ENCODE assay signal across 27 cellular contexts in the genomic region with DNA sequence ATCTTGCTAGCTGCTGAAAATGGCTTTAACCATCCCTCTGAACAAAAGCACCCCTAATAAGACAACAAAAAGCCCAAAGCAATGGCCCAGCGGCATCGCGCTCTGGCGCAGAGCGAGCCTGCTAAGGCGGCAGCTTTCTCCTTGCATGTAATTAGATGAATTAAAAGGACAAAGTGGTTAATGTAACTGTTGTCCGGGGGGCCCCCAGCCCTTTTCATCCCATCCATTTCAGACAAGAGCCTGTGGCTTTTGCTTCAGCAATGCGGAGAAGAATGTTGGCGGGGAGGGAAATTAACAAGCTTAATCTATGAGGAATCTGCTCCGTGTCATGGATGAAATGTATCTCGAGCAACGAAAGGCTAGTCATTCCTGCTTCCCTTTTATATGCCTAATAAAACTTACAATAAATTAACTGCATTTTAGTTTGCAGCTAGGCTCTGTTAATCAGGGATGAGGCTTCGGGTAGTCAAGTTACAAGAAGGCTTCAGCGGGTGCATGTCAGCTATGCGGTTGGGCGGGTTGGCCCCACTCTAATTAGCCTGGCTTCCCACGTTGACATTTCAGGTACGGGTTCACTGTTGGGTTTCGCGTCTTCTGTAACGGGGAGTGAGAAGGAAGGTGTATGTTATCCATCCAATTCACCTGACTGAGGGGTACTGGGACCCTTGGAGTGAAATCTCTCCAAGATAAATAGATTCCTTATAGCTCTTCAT.
A peak's percentile ranks its signal among the peaks of the same experiment; 100 is the strongest.
DNase-seq lines count a peak whose midpoint lies in the region; ATAC-seq and TF ChIP-seq lines count a peak whose summit lies in the region.
"Had no signal": no experiment of that assay in that cellular context is flagged by ENCODE, and none has a peak within 500 bp of the region (broad histone marks: within the 10 kb centered on the region; RNA-seq: fewer than 3 reads in every experiment).

No MANE protein-coding gene starts in this region.

- H3K36me3 Mint-ChIP-seq in brain (no peaks in the 10 kb centered on the region), mesothelial cell of epicardium (no peaks in the 10 kb centered on the region)
- peaks cover 0 to 4% of the 10 kb centered on the region in 2 donors for H3K36me3 Mint-ChIP-seq in activated naive CD4-positive, alpha-beta T cell treated with anti-CD3 and anti-CD28 coated beads, Interleukin-2, amount 50 U/mL, for 72 hours
- H3K36me3 Mint-ChIP-seq: activated naive CD8-positive, alpha-beta T cell treated with anti-CD3 and anti-CD28 coated beads, Interleukin-2, amount 10 ng/mL, durations not matched to agents 7 days and 5 days had no signal

- H3K27ac Mint-ChIP-seq in brain: peak overlapping the region in 2 of 5 experiments; percentile 60 to 64
- no peak overlapping the region for H3K27ac Mint-ChIP-seq in mesothelial cell of epicardium
- no peak overlapping the region for H3K27ac Mint-ChIP-seq in activated naive CD4-positive, alpha-beta T cell treated with anti-CD3 and anti-CD28 coated beads, Interleukin-2, amount 50 U/mL, for 72 hours
- H3K27ac Mint-ChIP-seq: activated naive CD8-positive, alpha-beta T cell treated with anti-CD3 and anti-CD28 coated beads, Interleukin-2, amount 10 ng/mL, durations not matched to agents 7 days and 5 days had no signal

- H3K4me1 Mint-ChIP-seq in brain (peaks cover 44% of the 10 kb centered on the region), mesothelial cell of epicardium (peaks cover 24% of the 10 kb centered on the region)
- H3K4me1 Mint-ChIP-seq: activated naive CD8-positive, alpha-beta T cell treated with anti-CD3 and anti-CD28 coated beads, Interleukin-2, amount 10 ng/mL, durations not matched to agents 7 days and 5 days; CD8-positive, alpha-beta memory T cell had no signal

- WGBS in adrenal gland, 4 donors: 68 to 82% (median 72%) methylated on average over 21 of the region's 21 CpGs

- H3K9me3 Mint-ChIP-seq in brain (peaks cover 0 to under 1% (median 0%) of the 10 kb centered on the region in 5 experiments), mesothelial cell of epicardium (no peaks in the 10 kb centered on the region)
- H3K9me3 Mint-ChIP-seq in activated naive CD4-positive, alpha-beta T cell treated with anti-CD3 and anti-CD28 coated beads, Interleukin-2, amount 50 U/mL, for 72 hours: peaks cover 0 to 4% of the 10 kb centered on the region in 2 donors
- H3K9me3 Mint-ChIP-seq: activated naive CD8-positive, alpha-beta T cell treated with anti-CD3 and anti-CD28 coated beads, Interleukin-2, amount 10 ng/mL, durations not matched to agents 7 days and 5 days; activated T-cell treated with anti-CD3 and anti-CD28 coated beads, Interleukin-2, amount 50 U/mL, for 4 hours; CD8-positive, alpha-beta memory T cell; H9 had no signal

- no peak for ATAC-seq in activated naive CD4-positive, alpha-beta T cell treated with anti-CD3 and anti-CD28 coated beads, Interleukin-2, amount 50 U/mL, for 72 hours
- ATAC-seq in GM19328 (IDR thresholded peaks at IDR 0.05; ENCODE audit: unreplicated experiment) (no peak), HG03135 (IDR thresholded peaks at IDR 0.05; ENCODE audit: unreplicated experiment) (no peak)
- ATAC-seq: activated T-cell treated with anti-CD3 and anti-CD28 coated beads, Interleukin-2, amount 50 U/mL, for 4 hours; left lung; sciatic nerve had no signal

- H3K36me3 ChIP-seq in BE2C (no peaks in the 10 kb centered on the region), adrenal gland (replicated peaks in 1 of 2) (no peaks in the 10 kb centered on the region)
- H3K36me3 ChIP-seq: ascending aorta, left lung, transverse colon had no signal

- H3K27me3 ChIP-seq in BE2C: no peaks in the 10 kb centered on the region
- H3K27me3 ChIP-seq in adrenal gland: no peaks in the 10 kb centered on the region
- H3K27me3 ChIP-seq: ascending aorta had no signal

- H3K4me1 ChIP-seq in BE2C: peaks cover 27% of the 10 kb centered on the region
- H3K4me1 ChIP-seq in adrenal gland (replicated peaks in 1 of 2): no peaks in the 10 kb centered on the region
- H3K4me1 ChIP-seq: ascending aorta, left lung, transverse colon had no signal

- H3K27me3 Mint-ChIP-seq in brain: peaks cover 95% of the 10 kb centered on the region
- peaks cover 61% of the 10 kb centered on the region for H3K27me3 Mint-ChIP-seq in mesothelial cell of epicardium (ENCODE audit: low read depth)

- peak overlapping the region; percentile 37 for H3K4me3 ChIP-seq in BE2C (ENCODE audit: low read depth, low read length)
- no peak overlapping the region for H3K4me3 ChIP-seq in adrenal gland
- H3K4me3 ChIP-seq: ascending aorta, coronary artery, left lung, transverse colon had no signal

- DNase-seq in BE2C (no peak), NCI-H146 (lab: John Stamatoyannopoulos, UW) (peak; percentile 43), mesothelial cell of epicardium (ENCODE audit: low spot score in 2 of 2, unreplicated experiment in 2 of 2) (no peak), adrenal gland (no peak)
- DNase-seq in activated naive CD4-positive, alpha-beta T cell treated with anti-CD3 and anti-CD28 coated beads, Interleukin-2, amount 50 U/mL, for 72 hours (ENCODE audit: low spot score in 2 of 2): no peak
- DNase-seq: activated CD4-positive, alpha-beta T cell treated with anti-CD3 and anti-CD28 coated beads, Interleukin-2, amount 50 U/mL, for 1 hour; activated gamma-delta T cell; activated naive CD8-positive, alpha-beta T cell treated with anti-CD3 and anti-CD28 coated beads, Interleukin-2, amount 10 ng/mL, durations not matched to agents 7 days and 5 days; activated T-cell treated with anti-CD3 and anti-CD28 coated beads, Interleukin-2, amount 50 U/mL, for 4 hours; CD8-positive, alpha-beta memory T cell; EL; erythroblast; H9; left lung; mesenchymal stem cell; NCI-H524 treated with DMSO at 0.1 percent for 48 hours; SIG-M5; stimulated activated CD4-positive, alpha-beta T cell treated with anti-CD3 and anti-CD28 coated beads, Interleukin-4, amount 100 ng/mL, for 1 hour; T1000; transverse colon had no signal

- intact Hi-C loops in adrenal gland (cut with DNase I): no loop called here

- TF ChIP-seq POLR2A in adrenal gland (IDR thresholded peaks at IDR 0.05): no peak

- peak overlapping the region in 1 of 5 donors; percentile 26 for H3K27ac ChIP-seq in adrenal gland
- H3K27ac ChIP-seq: ascending aorta, coronary artery, KMS-11, left lung, transverse colon had no signal

- H3K4me3 Mint-ChIP-seq in brain (peak overlapping the region in 4 of 5 experiments; percentile 35 to 77 (median 72)), mesothelial cell of epicardium (peak overlapping the region; percentile 41)
- H3K4me3 Mint-ChIP-seq: activated naive CD8-positive, alpha-beta T cell treated with anti-CD3 and anti-CD28 coated beads, Interleukin-2, amount 10 ng/mL, durations not matched to agents 7 days and 5 days; activated T-cell treated with anti-CD3 and anti-CD28 coated beads, Interleukin-2, amount 50 U/mL, for 4 hours; CD8-positive, alpha-beta memory T cell had no signal

- no peak for TF ChIP-seq CTCF in BE2C (IDR thresholded peaks at IDR 0.05; ENCODE audit: low read depth, low read length)
- TF ChIP-seq CTCF in brain (conservative IDR thresholded peaks at IDR 0.05): no peak
- TF ChIP-seq CTCF in mesothelial cell of epicardium (IDR thresholded peaks at IDR 0.05; ENCODE audit: unreplicated experiment): no peak
- TF ChIP-seq CTCF in adrenal gland (IDR thresholded peaks at IDR 0.05): no peak

- no peaks in the 10 kb centered on the region for H3K9me3 ChIP-seq in BE2C
- H3K9me3 ChIP-seq in adrenal gland (replicated peaks in 1 of 3): no peaks in the 10 kb centered on the region
- H3K9me3 ChIP-seq: ascending aorta, left lung, transverse colon had no signal
